In genomic region chr16:4391635-4392381, GRCh38 we compare ENCODE assay signal across 13 cellular contexts. TPM values are rescaled to one million over a fixed set of nuclear protein-coding genes. Genes with fewer than 3 reads are reported as not detected.
DNase-seq lines count a peak whose midpoint lies in the region; ATAC-seq, FAIRE-seq and TF ChIP-seq lines count a peak whose summit lies in the region.
"Had no signal": no experiment of that assay in that cellular context is flagged by ENCODE, and none has a peak within 500 bp of the region (broad histone marks: within the 10 kb centered on the region; RNA-seq: fewer than 3 reads in every experiment).

No MANE protein-coding gene starts in this region.

- no TSS peak for BruUV-seq in K562 (replicated peaks; lab: Mats Ljungman, UMichigan)

- POLR2A ChIA-PET in K562 (lab: Yijun Ruan, JAX), result no interaction called here

- no peaks in the 10 kb centered on the region for H3K79me2 ChIP-seq in K562 (ENCODE audit: control insufficient read depth, insufficient read depth, low read length)

- no peak overlapping the region for H3K4me2 ChIP-seq in K562 (ENCODE audit: insufficient read depth, low read length)

- 89% methylated on average over 17 of the region's 21 CpGs for WGBS in K562 (ENCODE audit: insufficient coverage, low coverage, missing lambda C conversion rate)
- whole genome bisulfite sequencing in mesodermal cell (ENCODE audit: insufficient coverage in 2 of 2), 2 experiments, result 58 to 68% methylated on average over 9 to 18 of the region's 21 CpGs

- peaks cover 3% of the 10 kb centered on the region for H3K9me1 ChIP-seq in K562 (ENCODE audit: control insufficient read depth, insufficient read depth, low read length)

- no peak for TF ChIP-seq RAD21 in K562 (CRISPR knock-in tag; conservative IDR thresholded peaks at IDR 0.05 in 1 of 2, IDR thresholded peaks at IDR 0.05 in 1 of 2)

- H3K9me3 ChIP-seq in K562 (replicated peaks; ENCODE audit: control insufficient read depth, insufficient read depth, low read depth, low read length), result no peaks in the 10 kb centered on the region
- no peaks in the 10 kb centered on the region for H3K9me3 ChIP-seq in mesodermal cell (ENCODE audit: control insufficient read depth, low read length)

- ATAC-seq in left ventricle myocardium superior (no peak), K562 (no peak), HG02588 (IDR thresholded peaks at IDR 0.05; ENCODE audit: unreplicated experiment) (no peak)

- H3K27ac ChIP-seq in K562 (ENCODE audit: extremely low read depth, low read depth, low read length) (no peak overlapping the region), mesodermal cell (ENCODE audit: low read depth, low read length, severe bottlenecking) (peak overlapping the region; percentile 73)

- H3K9ac ChIP-seq in K562 (ENCODE audit: insufficient read depth in 1 of 2, low read depth in 2 of 2, low read length in 2 of 2), result peak overlapping the region in 1 of 2 experiments; percentile 28; a peak in 1 of 4 replicates

- TF ChIP-seq EP300 in K562 (IDR thresholded peaks at IDR 0.05; ENCODE audit: low read length), result no peak

- no peak overlapping the region for H3K4me3 ChIP-seq in K562
- no peak overlapping the region for H3K4me3 ChIP-seq in mesodermal cell (ENCODE audit: extremely low read depth, insufficient read depth, low read length, poor library complexity, severe bottlenecking)
- H3K4me3 ChIP-seq: lung had no signal

- no peaks in the 10 kb centered on the region for H4K20me1 ChIP-seq in K562 (replicated peaks; ENCODE audit: control insufficient read depth, insufficient read depth, low read length)

- no peak for TF ChIP-seq POLR2A in K562 (conservative IDR thresholded peaks at IDR 0.05)

- in situ Hi-C loops in K562 (cut with MboI), result no loop called here

- no peak for FAIRE-seq in K562 (lab: Jason Lieb, UNC)

- no peak overlapping the region for H2AFZ ChIP-seq in K562 (ENCODE audit: low read depth, low read length)

- CTCF ChIA-PET in K562 (lab: Yijun Ruan, JAX; ENCODE audit: low intra/inter-chr PET ratio), result interaction anchor here (0.6 kb wide), 1 partner anchor 565 kb away, joined by 3 read pairs; no protein-coding TSS in a partner anchor

- peaks cover 62% of the 10 kb centered on the region; the same call in 2 of the 3 replicates for H3K36me3 ChIP-seq in K562 (ENCODE audit: control insufficient read depth, insufficient read depth, low read length)
- peaks cover 11% of the 10 kb centered on the region for H3K36me3 ChIP-seq in mesodermal cell (ENCODE audit: control insufficient read depth, insufficient read depth, low read length)

- TF ChIP-seq CTCF in K562 (IDR thresholded peaks at IDR 0.05 in 2 of 3, conservative IDR thresholded peaks at IDR 0.05 in 1 of 3; ENCODE audit: insufficient read depth in 2 of 3, low read depth in 1 of 3, low read length in 3 of 3), result no peak

- no peaks in the 10 kb centered on the region for H3K27me3 ChIP-seq in K562 (ENCODE audit: control insufficient read depth in 2 of 2, insufficient read depth in 2 of 2, low read length in 2 of 2)

- H3K4me1 ChIP-seq in K562 (replicated peaks in 1 of 2; ENCODE audit: control insufficient read depth in 2 of 2, insufficient read depth in 2 of 2, low read length in 2 of 2) (peaks cover 0 to 30% of the 10 kb centered on the region in 2 experiments; a peak in 2 of 5 replicates), mesodermal cell (ENCODE audit: control insufficient read depth, insufficient read depth, low read length, poor library complexity, severe bottlenecking) (peaks cover 51% of the 10 kb centered on the region)

- intact Hi-C loops in left ventricle myocardium superior (cut with micrococcal nuclease) (no loop called here), cardiac septum (cut with DNase I) (no loop called here), K562 (cut with micrococcal nuclease) (no loop called here)

- DNase-seq in left ventricle myocardium superior (peak; percentile 21), cardiac septum (ENCODE audit: low spot score) (no peak), K562 (ENCODE audit: extremely low read depth in 1 of 4, low spot score in 3 of 4) (peak in 1 of 4 experiments; percentile 56), HK-2 (ENCODE audit: unreplicated experiment) (no peak), SW480 (ENCODE audit: low spot score) (no peak), EL (no peak)
- DNase-seq: C1 segment of cervical spinal cord, KG1, NCI-H526 treated with DMSO at 0.1 percent for 48 hours, T-helper 2 cell had no signal

RNA-seq across cellular contexts. Expression of gene VASN, which starts 20.2 kb away (rescaled TPM):
- total RNA-seq in left ventricle myocardium superior (4.3 TPM), cardiac septum (6.3 TPM), K562 (2014; rRNA removed) (1.7 and 2.2 TPM in 2 replicates), K562 (2014; rRNA removed; fragmentation: Illumina TruSeq; extraction: Trizol) (0.06 and 0.07 TPM in 2 replicates), K562 (2015; rRNA removed; fragmentation: Illumina TruSeq; extraction: Trizol) (0.51 and 1.1 TPM in 2 replicates), K562 (2021) (2.4 and 2.5 TPM in 2 replicates)
- 1.2 and 9.8 TPM in 2 replicates for total RNA-seq in K562 (2011; cell fraction: chromatin; rRNA removed; ENCODE audit: low replicate concordance)
- total RNA-seq in K562 (2011; cell fraction: nucleolus; rRNA removed), result 10.1 and 15.2 TPM in 2 replicates
- 3.7 and 5.7 TPM in 2 replicates for total RNA-seq in K562 (2011; cell fraction: nucleoplasm; rRNA removed)
- polyA plus RNA-seq in K562 (2011; rRNA removed) (0.31 and 1.2 TPM in 2 replicates), K562 (2014; fragmentation: Illumina TruSeq; extraction: Trizol) (0.16 and 0.42 TPM in 2 replicates), K562 (2014; fragmentation: Nextera tagmentation; extraction: Ambion mirVana) (under 1 TPM in 1 of 2 experiments, not detected in 1; 0.01 TPM), K562 (2014; rRNA removed) (0.78 and 0.90 TPM in 2 replicates)
- polyA plus RNA-seq in K562 (2011; cell fraction: cytosol; rRNA removed), result 0.78 and 3.2 TPM in 2 replicates
- 1.2 and 2.6 TPM in 2 replicates for polyA plus RNA-seq in K562 (2011; cell fraction: nucleus; rRNA removed)
- polyA plus RNA-seq in K562 (2012), result 2.9 and 6.1 TPM in 2 replicates
- polyA minus RNA-seq in K562 (2011; rRNA and poly(A)+ RNA removed), result 0.56 and 0.63 TPM in 2 replicates
- 1.1 and 2.8 TPM in 2 replicates for polyA minus RNA-seq in K562 (2011; cell fraction: cytosol; rRNA and poly(A)+ RNA removed)
- 3.4 and 6.3 TPM in 2 replicates for polyA minus RNA-seq in K562 (2011; cell fraction: nucleus; rRNA and poly(A)+ RNA removed)
- 29.4 TPM for polyA plus RNA-seq in mesodermal cell (2013, experiment 1 of 2)
- 26.3 TPM for polyA plus RNA-seq in mesodermal cell (2013, experiment 2 of 2)

RNA-seq across cellular contexts. Expression of gene CORO7, which starts 24.6 kb away (rescaled TPM):
- total RNA-seq in left ventricle myocardium superior (10.1 TPM), cardiac septum (11.9 TPM), K562 (2014; rRNA removed) (30.5 and 37.8 TPM in 2 replicates), K562 (2014; rRNA removed; fragmentation: Illumina TruSeq; extraction: Trizol) (6.9 and 8.5 TPM in 2 replicates), K562 (2015; rRNA removed; fragmentation: Illumina TruSeq; extraction: Trizol) (18.7 and 21.0 TPM in 2 replicates), K562 (2021) (67.0 and 77.2 TPM in 2 replicates)
- total RNA-seq in K562 (2011; cell fraction: chromatin; rRNA removed; ENCODE audit: low replicate concordance), result 91.2 and 301 TPM in 2 replicates
- total RNA-seq in K562 (2011; cell fraction: nucleolus; rRNA removed), result 159 and 160 TPM in 2 replicates
- 112 and 116 TPM in 2 replicates for total RNA-seq in K562 (2011; cell fraction: nucleoplasm; rRNA removed)
- polyA plus RNA-seq in K562 (2011; rRNA removed) (15.4 and 35.9 TPM in 2 replicates), K562 (2014; fragmentation: Illumina TruSeq; extraction: Trizol) (21.6 and 29.6 TPM in 2 replicates), K562 (2014; fragmentation: Nextera tagmentation; extraction: Ambion mirVana) (under 1 TPM; 0.45 to 0.51 TPM), K562 (2014; rRNA removed) (54.1 and 63.1 TPM in 2 replicates)
- polyA plus RNA-seq in K562 (2011; cell fraction: cytosol; rRNA removed), result 17.5 and 26.3 TPM in 2 replicates
- polyA plus RNA-seq in K562 (2011; cell fraction: nucleus; rRNA removed), result 184 and 367 TPM in 2 replicates
- polyA plus RNA-seq in K562 (2012), result 31.1 and 80.3 TPM in 2 replicates
- 11.1 and 17.7 TPM in 2 replicates for polyA minus RNA-seq in K562 (2011; rRNA and poly(A)+ RNA removed)
- 33.7 and 44.1 TPM in 2 replicates for polyA minus RNA-seq in K562 (2011; cell fraction: cytosol; rRNA and poly(A)+ RNA removed)
- 52.4 and 63.5 TPM in 2 replicates for polyA minus RNA-seq in K562 (2011; cell fraction: nucleus; rRNA and poly(A)+ RNA removed)
- polyA plus RNA-seq in mesodermal cell (2013, experiment 1 of 2), result 25.0 TPM
- polyA plus RNA-seq in mesodermal cell (2013, experiment 2 of 2), result 17.7 TPM

RNA-seq across cellular contexts. Expression of gene DNAJA3, which starts 33.9 kb away (rescaled TPM):
- total RNA-seq in left ventricle myocardium superior (83.9 TPM), cardiac septum (50.7 TPM), K562 (2014; rRNA removed) (105 and 143 TPM in 2 replicates), K562 (2014; rRNA removed; fragmentation: Illumina TruSeq; extraction: Trizol) (59.6 and 64.7 TPM in 2 replicates), K562 (2015; rRNA removed; fragmentation: Illumina TruSeq; extraction: Trizol) (77.0 and 78.4 TPM in 2 replicates), K562 (2021) (86.1 and 86.6 TPM in 2 replicates)
- total RNA-seq in K562 (2011; cell fraction: chromatin; rRNA removed; ENCODE audit: low replicate concordance), result 136 and 226 TPM in 2 replicates
- 126 and 149 TPM in 2 replicates for total RNA-seq in K562 (2011; cell fraction: nucleolus; rRNA removed)
- 142 and 159 TPM in 2 replicates for total RNA-seq in K562 (2011; cell fraction: nucleoplasm; rRNA removed)
- polyA plus RNA-seq in K562 (2011; rRNA removed) (67.0 and 79.0 TPM in 2 replicates), K562 (2014; fragmentation: Illumina TruSeq; extraction: Trizol) (80.0 and 88.3 TPM in 2 replicates), K562 (2014; fragmentation: Nextera tagmentation; extraction: Ambion mirVana) (10 to 100 TPM in 1 of 2 experiments, 1 to 10 TPM in 1; 8.1 to 14.1 TPM), K562 (2014; rRNA removed) (91.2 and 121 TPM in 2 replicates)
- polyA plus RNA-seq in K562 (2011; cell fraction: cytosol; rRNA removed), result 67.8 and 77.0 TPM in 2 replicates
- polyA plus RNA-seq in K562 (2011; cell fraction: nucleus; rRNA removed), result 144 and 165 TPM in 2 replicates
- 62.5 and 74.7 TPM in 2 replicates for polyA plus RNA-seq in K562 (2012)
- polyA minus RNA-seq in K562 (2011; rRNA and poly(A)+ RNA removed), result 40.6 and 53.4 TPM in 2 replicates
- polyA minus RNA-seq in K562 (2011; cell fraction: cytosol; rRNA and poly(A)+ RNA removed), result 33.4 and 38.2 TPM in 2 replicates
- polyA minus RNA-seq in K562 (2011; cell fraction: nucleus; rRNA and poly(A)+ RNA removed), result 41.6 and 64.8 TPM in 2 replicates
- polyA plus RNA-seq in mesodermal cell (2013, experiment 1 of 2), result 35.8 TPM
- 34.8 TPM for polyA plus RNA-seq in mesodermal cell (2013, experiment 2 of 2)

RNA-seq across cellular contexts. Expression of gene PAM16, which starts 40.7 kb away (rescaled TPM):
- total RNA-seq in left ventricle myocardium superior (70.0 TPM), cardiac septum (43.3 TPM), K562 (2014; rRNA removed) (173 and 213 TPM in 2 replicates), K562 (2014; rRNA removed; fragmentation: Illumina TruSeq; extraction: Trizol) (32.6 and 38.7 TPM in 2 replicates), K562 (2015; rRNA removed; fragmentation: Illumina TruSeq; extraction: Trizol) (48.4 and 56.1 TPM in 2 replicates), K562 (2021) (123 and 150 TPM in 2 replicates)
- total RNA-seq in K562 (2011; cell fraction: chromatin; rRNA removed; ENCODE audit: low replicate concordance), result 70.0 and 135 TPM in 2 replicates
- total RNA-seq in K562 (2011; cell fraction: nucleolus; rRNA removed), result 74.5 and 92.1 TPM in 2 replicates
- total RNA-seq in K562 (2011; cell fraction: nucleoplasm; rRNA removed), result 76.8 and 107 TPM in 2 replicates
- polyA plus RNA-seq in K562 (2011; rRNA removed) (79.3 and 88.9 TPM in 2 replicates), K562 (2014; fragmentation: Illumina TruSeq; extraction: Trizol) (49.0 and 66.3 TPM in 2 replicates), K562 (2014; fragmentation: Nextera tagmentation; extraction: Ambion mirVana) (10 to 100 TPM; 41.5 to 81.1 TPM), K562 (2014; rRNA removed) (243 and 273 TPM in 2 replicates)
- 175 and 283 TPM in 2 replicates for polyA plus RNA-seq in K562 (2011; cell fraction: cytosol; rRNA removed)
- 85.0 and 101 TPM in 2 replicates for polyA plus RNA-seq in K562 (2011; cell fraction: nucleus; rRNA removed)
- polyA plus RNA-seq in K562 (2012), result 96.6 and 100 TPM in 2 replicates
- 10.6 and 11.8 TPM in 2 replicates for polyA minus RNA-seq in K562 (2011; rRNA and poly(A)+ RNA removed)
- polyA minus RNA-seq in K562 (2011; cell fraction: cytosol; rRNA and poly(A)+ RNA removed), result 19.8 and 22.7 TPM in 2 replicates
- polyA minus RNA-seq in K562 (2011; cell fraction: nucleus; rRNA and poly(A)+ RNA removed), result 10.8 and 13.7 TPM in 2 replicates
- polyA plus RNA-seq in mesodermal cell (2013, experiment 1 of 2), result 60.5 TPM
- polyA plus RNA-seq in mesodermal cell (2013, experiment 2 of 2), result 42.8 TPM
